In the genomic region with DNA sequence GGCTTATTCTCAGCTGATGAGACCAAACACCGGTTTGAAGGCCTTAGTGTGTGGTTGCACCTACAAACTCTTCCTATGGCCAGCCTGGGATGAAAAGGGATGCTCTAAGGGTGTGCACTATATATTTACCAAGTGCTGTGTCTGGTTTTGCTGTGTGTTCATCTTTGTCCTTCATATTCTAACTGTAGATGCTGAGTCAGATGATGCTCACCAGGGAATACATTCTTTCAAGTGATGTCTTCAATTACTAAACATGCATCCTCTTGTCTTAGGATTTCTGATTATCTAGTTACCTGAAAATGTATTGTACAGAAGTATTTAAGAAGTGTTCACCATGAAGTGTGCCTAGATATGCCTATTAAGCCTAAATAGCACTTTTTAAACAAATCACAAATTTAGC, we compare ENCODE assay signal across 17 cellular contexts.
"Had no signal": no experiment of that assay in that cellular context is flagged by ENCODE, and none has a peak within 500 bp of the region (broad histone marks: within the 10 kb centered on the region; RNA-seq: fewer than 3 reads in every experiment).

No MANE protein-coding gene starts in this region.

- H3K4me3 ChIP-seq: adrenal gland, lower lobe of right lung, smooth muscle cell, thyroid gland had no signal

- H3K36me3 Mint-ChIP-seq: naive thymus-derived CD4-positive, alpha-beta T cell; WTC11 had no signal

- H2AFZ ChIP-seq: parathyroid adenoma had no signal

- H3K79me2 ChIP-seq: parathyroid adenoma had no signal

- H3K9me3 ChIP-seq: adrenal gland, lower lobe of right lung, thyroid gland had no signal

- H3K27ac Mint-ChIP-seq: activated naive CD4-positive, alpha-beta T cell treated with anti-CD3 and anti-CD28 coated beads for 36 hours; activated T-helper 17 cell treated with anti-CD3 and anti-CD28 coated beads, Interleukin-2, amount 50 U/mL, for 72 hours; naive thymus-derived CD4-positive, alpha-beta T cell; WTC11 had no signal

- FAIRE-seq: urothelium cell line had no signal

- H3K9me3 Mint-ChIP-seq: activated T-helper 17 cell treated with anti-CD3 and anti-CD28 coated beads, Interleukin-2, amount 50 U/mL, for 72 hours; WTC11 had no signal

- H3K27me3 ChIP-seq: adrenal gland, thyroid gland had no signal

- H3K27me3 Mint-ChIP-seq: activated T-helper 17 cell treated with anti-CD3 and anti-CD28 coated beads, Interleukin-2, amount 50 U/mL, for 72 hours; naive thymus-derived CD4-positive, alpha-beta T cell had no signal

- H3K27ac ChIP-seq: adrenal gland, lower lobe of right lung, parathyroid adenoma, thyroid gland had no signal

- H3K9ac ChIP-seq: parathyroid adenoma had no signal

- H3K4me2 ChIP-seq: smooth muscle cell had no signal

- H3K4me3 Mint-ChIP-seq: activated naive CD4-positive, alpha-beta T cell treated with anti-CD3 and anti-CD28 coated beads for 36 hours; activated T-helper 17 cell treated with anti-CD3 and anti-CD28 coated beads, Interleukin-2, amount 50 U/mL, for 72 hours; naive thymus-derived CD4-positive, alpha-beta T cell; WTC11 had no signal

- H3K36me3 ChIP-seq: adrenal gland, lower lobe of right lung, thyroid gland had no signal

- H3K4me1 Mint-ChIP-seq: activated T-helper 17 cell treated with anti-CD3 and anti-CD28 coated beads, Interleukin-2, amount 50 U/mL, for 72 hours; naive thymus-derived CD4-positive, alpha-beta T cell had no signal

- DNase-seq: activated CD4-positive, alpha-beta T cell treated with anti-CD3 and anti-CD28 coated beads, Interleukin-2, amount 50 U/mL, for 1 hour; activated naive CD4-positive, alpha-beta T cell treated with anti-CD3 and anti-CD28 coated beads for 36 hours; activated T-cell treated with anti-CD3 and anti-CD28 coated beads for 4 hours; adrenal gland; caudate nucleus; cortex of kidney; effector CD8-positive, alpha-beta T cell; hippocampal formation; left cardiac atrium; lower lobe of right lung; naive thymus-derived CD4-positive, alpha-beta T cell; thyroid gland had no signal

- H3K4me1 ChIP-seq: adrenal gland, lower lobe of right lung, parathyroid adenoma, thyroid gland had no signal
